ENCODE assay signal across 34 cellular contexts in genomic region chr22:44985906-44986527, GRCh38. TPM values are rescaled to one million over a fixed set of nuclear protein-coding genes. Genes with fewer than 3 reads are reported as not detected.
"Had no signal": no experiment of that assay in that cellular context is flagged by ENCODE, and none has a peak within 500 bp of the region (broad histone marks: within the 10 kb centered on the region; RNA-seq: fewer than 3 reads in every experiment).

No MANE protein-coding gene starts in this region.

- ATAC-seq: esophagus mucosa; gastrocnemius medialis; mucosa of descending colon; natural killer cell treated with Interleukin-12 subunit alpha and Interleukin-12 subunit beta and Interleukin-15 and Interleukin-18, amount 100 ng/mL, for 72 hours; psoas muscle; right cardiac atrium; stimulated activated memory B cell treated with anti-CD40 and anti-IgM and Interleukin-4, amounts not matched to agents 10 μg/mL and 1 μg/mL and 100 μg/mL, for 72 hours; stimulated activated naive CD8-positive, alpha-beta T cell treated with anti-CD3 and anti-CD28 coated beads, Interleukin-15, Interleukin-2, amounts not matched to agents 100 U/mL and 50 U/mL, for 24 hours had no signal

- H3K4me3 Mint-ChIP-seq: dendritic cell treated with granulocyte-macrophage colony-stimulating factor and Interleukin-4, amounts not matched to agents 40 ng/mL and 50 ng/mL, for 4 days; endodermal cell; memory B cell; mesothelial cell of epicardium; naive B cell; natural killer cell treated with Interleukin-12 subunit alpha and Interleukin-12 subunit beta and Interleukin-15 and Interleukin-18, amount 100 ng/mL, for 72 hours; neural crest cell; stimulated activated memory B cell treated with anti-CD40 and anti-IgM and Interleukin-4, amounts not matched to agents 10 μg/mL and 1 μg/mL and 100 μg/mL, for 72 hours had no signal

- FAIRE-seq: keratinocyte had no signal

- H3K36me3 ChIP-seq: colonic mucosa, gastrocnemius medialis, ovary, spleen, tibial artery, upper lobe of left lung, uterus had no signal

- DNase-seq: colonic mucosa; effector CD8-positive, alpha-beta T cell; endodermal cell; foreskin fibroblast; gastrocnemius medialis; head of caudate nucleus; mucosa of descending colon; naive B cell; nucleus accumbens; ovary; psoas muscle; spleen; stimulated activated CD4-positive, alpha-beta T cell treated with anti-CD3 and anti-CD28 coated beads, Interleukin-4, amount 100 ng/mL, for 4 hours; stimulated activated naive CD8-positive, alpha-beta T cell treated with anti-CD3 and anti-CD28 coated beads, Interleukin-15, Interleukin-2, amounts not matched to agents 100 U/mL and 50 U/mL, for 24 hours; substantia nigra; testis; tibial artery; upper lobe of left lung; uterus had no signal

- H3K9me3 ChIP-seq: colonic mucosa, gastrocnemius medialis, mucosa of descending colon, ovary, psoas muscle, spleen, testis, tibial artery, upper lobe of left lung, uterus had no signal

- H3K9me3 Mint-ChIP-seq: endodermal cell, mesothelial cell of epicardium had no signal

- H3K4me1 Mint-ChIP-seq: memory B cell; mesothelial cell of epicardium; naive B cell; stimulated activated memory B cell treated with anti-CD40 and anti-IgM and Interleukin-4, amounts not matched to agents 10 μg/mL and 1 μg/mL and 100 μg/mL, for 72 hours had no signal

- H3K27me3 ChIP-seq: colonic mucosa, gastrocnemius medialis, ovary, testis, upper lobe of left lung, uterus had no signal

- H3K27ac ChIP-seq: colonic mucosa, epithelial cell of prostate, gastrocnemius medialis, ovary, psoas muscle, skin epidermis, spleen, testis, tibial artery, upper lobe of left lung, uterus had no signal

- H3K4me1 ChIP-seq: colonic mucosa, gastrocnemius medialis, psoas muscle, spleen, testis, tibial artery, upper lobe of left lung, uterus had no signal

- H3K27me3 Mint-ChIP-seq: dendritic cell treated with granulocyte-macrophage colony-stimulating factor and Interleukin-4, amounts not matched to agents 40 ng/mL and 50 ng/mL, for 4 days had no signal

- H3K27ac Mint-ChIP-seq: dendritic cell treated with granulocyte-macrophage colony-stimulating factor and Interleukin-4, amounts not matched to agents 40 ng/mL and 50 ng/mL, for 4 days; endodermal cell; memory B cell; mesothelial cell of epicardium; naive B cell; natural killer cell treated with Interleukin-12 subunit alpha and Interleukin-12 subunit beta and Interleukin-15 and Interleukin-18, amount 100 ng/mL, for 72 hours; stimulated activated memory B cell treated with anti-CD40 and anti-IgM and Interleukin-4, amounts not matched to agents 10 μg/mL and 1 μg/mL and 100 μg/mL, for 72 hours had no signal

- H3K36me3 Mint-ChIP-seq: memory B cell; naive B cell; natural killer cell treated with Interleukin-12 subunit alpha and Interleukin-12 subunit beta and Interleukin-15 and Interleukin-18, amount 100 ng/mL, for 72 hours; stimulated activated memory B cell treated with anti-CD40 and anti-IgM and Interleukin-4, amounts not matched to agents 10 μg/mL and 1 μg/mL and 100 μg/mL, for 72 hours had no signal

- H3K4me3 ChIP-seq: colonic mucosa, gastrocnemius medialis, lung, mucosa of descending colon, ovary, psoas muscle, skin epidermis, spleen, testis, tibial artery, upper lobe of left lung, uterus had no signal

RNA-seq across cellular contexts. Expression of gene PHF21B, which starts 23.8 kb away (rescaled TPM):
- total RNA-seq: colonic mucosa, esophagus mucosa, glomerular endothelial cell, liver, renal cortical epithelial cell had no signal
- polyA plus RNA-seq: keratinocyte, liver had no signal
